Comparison of ENCODE assay signal across 1 cellular context in genomic region chr19:45467115-45467455, GRCh38.
TF ChIP-seq lines count a peak whose summit lies in the region.

No MANE protein-coding gene starts in this region.

TF ChIP-seq in GM23338, 12 proteins besides CTCF, POLR2A, EP300 and RAD21 (continued from another document):
- TF ChIP-seq, protein P1, sequence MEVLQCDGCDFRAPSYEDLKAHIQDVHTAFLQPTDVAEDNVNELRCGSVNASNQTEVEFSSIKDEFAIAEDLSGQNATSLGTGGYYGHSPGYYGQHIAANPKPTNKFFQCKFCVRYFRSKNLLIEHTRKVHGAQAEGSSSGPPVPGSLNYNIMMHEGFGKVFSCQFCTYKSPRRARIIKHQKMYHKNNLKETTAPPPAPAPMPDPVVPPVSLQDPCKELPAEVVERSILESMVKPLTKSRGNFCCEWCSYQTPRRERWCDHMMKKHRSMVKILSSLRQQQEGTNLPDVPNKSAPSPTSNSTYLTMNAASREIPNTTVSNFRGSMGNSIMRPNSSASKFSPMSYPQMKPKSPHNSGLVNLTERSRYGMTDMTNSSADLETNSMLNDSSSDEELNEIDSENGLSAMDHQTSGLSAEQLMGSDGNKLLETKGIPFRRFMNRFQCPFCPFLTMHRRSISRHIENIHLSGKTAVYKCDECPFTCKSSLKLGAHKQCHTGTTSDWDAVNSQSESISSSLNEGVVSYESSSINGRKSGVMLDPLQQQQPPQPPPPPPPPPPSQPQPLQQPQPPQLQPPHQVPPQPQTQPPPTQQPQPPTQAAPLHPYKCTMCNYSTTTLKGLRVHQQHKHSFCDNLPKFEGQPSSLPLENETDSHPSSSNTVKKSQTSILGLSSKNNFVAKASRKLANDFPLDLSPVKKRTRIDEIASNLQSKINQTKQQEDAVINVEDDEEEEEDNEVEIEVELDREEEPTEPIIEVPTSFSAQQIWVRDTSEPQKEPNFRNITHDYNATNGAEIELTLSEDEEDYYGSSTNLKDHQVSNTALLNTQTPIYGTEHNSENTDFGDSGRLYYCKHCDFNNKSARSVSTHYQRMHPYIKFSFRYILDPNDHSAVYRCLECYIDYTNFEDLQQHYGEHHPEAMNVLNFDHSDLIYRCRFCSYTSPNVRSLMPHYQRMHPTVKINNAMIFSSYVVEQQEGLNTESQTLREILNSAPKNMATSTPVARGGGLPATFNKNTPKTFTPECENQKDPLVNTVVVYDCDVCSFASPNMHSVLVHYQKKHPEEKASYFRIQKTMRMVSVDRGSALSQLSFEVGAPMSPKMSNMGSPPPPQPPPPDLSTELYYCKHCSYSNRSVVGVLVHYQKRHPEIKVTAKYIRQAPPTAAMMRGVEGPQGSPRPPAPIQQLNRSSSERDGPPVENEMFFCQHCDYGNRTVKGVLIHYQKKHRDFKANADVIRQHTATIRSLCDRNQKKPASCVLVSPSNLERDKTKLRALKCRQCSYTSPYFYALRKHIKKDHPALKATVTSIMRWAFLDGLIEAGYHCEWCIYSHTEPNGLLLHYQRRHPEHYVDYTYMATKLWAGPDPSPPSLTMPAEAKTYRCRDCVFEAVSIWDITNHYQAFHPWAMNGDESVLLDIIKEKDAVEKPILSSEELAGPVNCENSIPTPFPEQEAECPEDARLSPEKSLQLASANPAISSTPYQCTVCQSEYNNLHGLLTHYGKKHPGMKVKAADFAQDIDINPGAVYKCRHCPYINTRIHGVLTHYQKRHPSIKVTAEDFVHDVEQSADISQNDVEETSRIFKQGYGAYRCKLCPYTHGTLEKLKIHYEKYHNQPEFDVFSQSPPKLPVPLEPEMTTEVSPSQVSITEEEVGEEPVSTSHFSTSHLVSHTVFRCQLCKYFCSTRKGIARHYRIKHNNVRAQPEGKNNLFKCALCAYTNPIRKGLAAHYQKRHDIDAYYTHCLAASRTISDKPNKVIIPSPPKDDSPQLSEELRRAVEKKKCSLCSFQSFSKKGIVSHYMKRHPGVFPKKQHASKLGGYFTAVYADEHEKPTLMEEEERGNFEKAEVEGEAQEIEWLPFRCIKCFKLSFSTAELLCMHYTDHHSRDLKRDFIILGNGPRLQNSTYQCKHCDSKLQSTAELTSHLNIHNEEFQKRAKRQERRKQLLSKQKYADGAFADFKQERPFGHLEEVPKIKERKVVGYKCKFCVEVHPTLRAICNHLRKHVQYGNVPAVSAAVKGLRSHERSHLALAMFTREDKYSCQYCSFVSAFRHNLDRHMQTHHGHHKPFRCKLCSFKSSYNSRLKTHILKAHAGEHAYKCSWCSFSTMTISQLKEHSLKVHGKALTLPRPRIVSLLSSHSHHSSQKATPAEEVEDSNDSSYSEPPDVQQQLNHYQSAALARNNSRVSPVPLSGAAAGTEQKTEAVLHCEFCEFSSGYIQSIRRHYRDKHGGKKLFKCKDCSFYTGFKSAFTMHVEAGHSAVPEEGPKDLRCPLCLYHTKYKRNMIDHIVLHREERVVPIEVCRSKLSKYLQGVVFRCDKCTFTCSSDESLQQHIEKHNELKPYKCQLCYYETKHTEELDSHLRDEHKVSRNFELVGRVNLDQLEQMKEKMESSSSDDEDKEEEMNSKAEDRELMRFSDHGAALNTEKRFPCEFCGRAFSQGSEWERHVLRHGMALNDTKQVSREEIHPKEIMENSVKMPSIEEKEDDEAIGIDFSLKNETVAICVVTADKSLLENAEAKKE (CRISPR knock-in tag; IDR thresholded peaks at IDR 0.05), result no peak
- TF ChIP-seq ZNF114 (CRISPR knock-in tag; IDR thresholded peaks at IDR 0.05) (no peak), CREB1 (CRISPR knock-in tag; IDR thresholded peaks at IDR 0.05; ENCODE audit: low read depth) (no peak), STAT1 (IDR thresholded peaks at IDR 0.05; ENCODE audit: unreplicated experiment) (no peak)
